ENCODE assay signal across 15 cellular contexts in the genomic region with DNA sequence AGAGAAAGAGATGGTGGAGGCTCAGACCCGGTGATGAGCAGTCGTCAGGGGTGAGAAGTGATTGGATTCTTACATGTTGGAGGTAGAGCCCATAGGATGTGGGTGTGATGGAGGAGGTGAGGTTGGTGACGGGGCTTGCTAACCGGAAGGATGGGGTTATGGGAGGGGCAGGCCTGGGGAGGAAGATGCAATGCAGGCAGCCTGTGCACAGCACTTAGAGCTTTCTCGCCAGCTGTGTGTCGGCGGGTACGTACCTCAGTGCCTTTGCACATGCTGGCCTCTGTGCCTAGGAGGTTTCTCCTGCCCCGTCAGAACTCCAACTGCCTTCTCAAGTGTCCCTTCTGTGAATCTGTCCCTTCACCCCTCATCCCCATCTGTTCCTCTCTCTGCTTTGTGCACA. TPM values are rescaled to one million over a fixed set of nuclear protein-coding genes. Genes with fewer than 3 reads are reported as not detected.
A peak's percentile ranks its signal among the peaks of the same experiment; 100 is the strongest.
DNase-seq lines count a peak whose midpoint lies in the region; ATAC-seq lines count a peak whose summit lies in the region.
"Had no signal": no experiment of that assay in that cellular context is flagged by ENCODE, and none has a peak within 500 bp of the region (broad histone marks: within the 10 kb centered on the region; RNA-seq: fewer than 3 reads in every experiment).

No MANE protein-coding gene starts in this region.

- H3K4me3 Mint-ChIP-seq in activated CD4-positive, alpha-beta T cell treated with anti-CD3 and anti-CD28 coated beads, Interleukin-2, amount 10 ng/mL, durations not matched to agents 24 days and 14 days: peak overlapping the region; percentile 43
- H3K4me3 Mint-ChIP-seq in activated naive CD8-positive, alpha-beta T cell treated with anti-CD3 and anti-CD28 coated beads, Interleukin-2, amount 50 U/mL, for 24 hours: no peak overlapping the region

- no peaks in the 10 kb centered on the region for H3K9me3 Mint-ChIP-seq in activated CD4-positive, alpha-beta T cell treated with anti-CD3 and anti-CD28 coated beads, Interleukin-2, amount 10 ng/mL, durations not matched to agents 24 days and 14 days
- no peaks in the 10 kb centered on the region for H3K9me3 Mint-ChIP-seq in activated naive CD8-positive, alpha-beta T cell treated with anti-CD3 and anti-CD28 coated beads, Interleukin-2, amount 50 U/mL, for 24 hours

- no peak overlapping the region for H3K27ac Mint-ChIP-seq in activated CD4-positive, alpha-beta T cell treated with anti-CD3 and anti-CD28 coated beads, Interleukin-2, amount 10 ng/mL, durations not matched to agents 24 days and 14 days
- no peak overlapping the region for H3K27ac Mint-ChIP-seq in activated naive CD8-positive, alpha-beta T cell treated with anti-CD3 and anti-CD28 coated beads, Interleukin-2, amount 50 U/mL, for 24 hours

- H3K27me3 Mint-ChIP-seq in activated CD4-positive, alpha-beta T cell treated with anti-CD3 and anti-CD28 coated beads, Interleukin-2, amount 10 ng/mL, durations not matched to agents 24 days and 14 days: peaks cover 28% of the 10 kb centered on the region
- peaks cover 42% of the 10 kb centered on the region for H3K27me3 Mint-ChIP-seq in activated naive CD8-positive, alpha-beta T cell treated with anti-CD3 and anti-CD28 coated beads, Interleukin-2, amount 50 U/mL, for 24 hours

- intact Hi-C loops in activated CD4-positive, alpha-beta T cell treated with anti-CD3 and anti-CD28 coated beads, Interleukin-2, amount 10 ng/mL, durations not matched to agents 24 days and 14 days (cut with micrococcal nuclease): loop anchor here (1.0 kb wide), 2 partner anchors 46 to 51 kb away; no protein-coding TSS in a partner anchor

- peaks cover 21% of the 10 kb centered on the region for H3K4me1 Mint-ChIP-seq in activated CD4-positive, alpha-beta T cell treated with anti-CD3 and anti-CD28 coated beads, Interleukin-2, amount 10 ng/mL, durations not matched to agents 24 days and 14 days
- peaks cover 21% of the 10 kb centered on the region for H3K4me1 Mint-ChIP-seq in activated naive CD8-positive, alpha-beta T cell treated with anti-CD3 and anti-CD28 coated beads, Interleukin-2, amount 50 U/mL, for 24 hours

- no peaks in the 10 kb centered on the region for H3K36me3 Mint-ChIP-seq in activated CD4-positive, alpha-beta T cell treated with anti-CD3 and anti-CD28 coated beads, Interleukin-2, amount 10 ng/mL, durations not matched to agents 24 days and 14 days (ENCODE audit: low read depth)
- no peaks in the 10 kb centered on the region for H3K36me3 Mint-ChIP-seq in activated naive CD8-positive, alpha-beta T cell treated with anti-CD3 and anti-CD28 coated beads, Interleukin-2, amount 50 U/mL, for 24 hours (ENCODE audit: low read depth)

- no peak overlapping the region for H3K27ac ChIP-seq in caudate nucleus (ENCODE audit: low read depth, low read length)
- H3K27ac ChIP-seq: heart left ventricle, RWPE1, VCaP had no signal

- DNase-seq in activated CD4-positive, CD25-positive, alpha-beta regulatory T cell treated with anti-CD3 and anti-CD28 coated beads, Interleukin-2, amount 50 U/mL, for 72 hours: no peak
- DNase-seq in activated CD4-positive, alpha-beta T cell treated with anti-CD3 and anti-CD28 coated beads, Interleukin-2, amount 10 ng/mL, durations not matched to agents 24 days and 14 days: peak; percentile 82
- no peak for DNase-seq in activated naive CD8-positive, alpha-beta T cell treated with anti-CD3 and anti-CD28 coated beads, Interleukin-2, amount 50 U/mL, for 24 hours
- DNase-seq in stimulated activated CD8-positive, alpha-beta memory T cell treated with anti-CD3 and anti-CD28 coated beads, Interleukin-7, amount 100 ng/mL, for 4 hours (ENCODE audit: low read depth in 2 of 2): peak; percentile 3 to 14
- DNase-seq in GM03348 (ENCODE audit: low spot score): no peak
- DNase-seq in caudate nucleus (lab: John Stamatoyannopoulos, UW): no peak
- DNase-seq: NCI-H446 treated with DMSO at 0.1 percent for 48 hours had no signal

- peak; percentile 45 to 58 for ATAC-seq in activated CD4-positive, CD25-positive, alpha-beta regulatory T cell treated with anti-CD3 and anti-CD28 coated beads, Interleukin-2, amount 50 U/mL, for 24 hours
- peak; percentile 25 for ATAC-seq in activated naive CD8-positive, alpha-beta T cell treated with anti-CD3 and anti-CD28 coated beads, Interleukin-2, amount 50 U/mL, for 24 hours
- no peak for ATAC-seq in GM18498 (IDR thresholded peaks at IDR 0.05; ENCODE audit: unreplicated experiment)

RNA-seq across cellular contexts. Expression of gene BSND, which starts 2.9 kb away (rescaled TPM):
- not detected in 2 replicates for total RNA-seq in activated CD4-positive, alpha-beta T cell treated with anti-CD3 and anti-CD28 coated beads, Interleukin-2, amount 10 ng/mL, durations not matched to agents 24 days and 14 days
- total RNA-seq: Daoy, heart left ventricle, lung, temporal lobe had no signal

RNA-seq across cellular contexts. Expression of gene TMEM61, which starts 15.4 kb away (rescaled TPM):
- total RNA-seq in activated CD4-positive, alpha-beta T cell treated with anti-CD3 and anti-CD28 coated beads, Interleukin-2, amount 10 ng/mL, durations not matched to agents 24 days and 14 days: not detected in 2 replicates
- total RNA-seq: Daoy, temporal lobe had no signal

RNA-seq across cellular contexts. Expression of gene PCSK9, which starts 43.5 kb away (rescaled TPM):
- total RNA-seq in activated CD4-positive, alpha-beta T cell treated with anti-CD3 and anti-CD28 coated beads, Interleukin-2, amount 10 ng/mL, durations not matched to agents 24 days and 14 days: not detected in 2 replicates

Comparison
In these comparisons a context has a peak if more than half of its experiments do, and no peak if none do; other contexts are left out.
1. DNase-seq: peak in activated CD4-positive, alpha-beta T cell treated with anti-CD3 and anti-CD28 coated beads, Interleukin-2, amount 10 ng/mL, durations not matched to agents 24 days and 14 days (single experiment) and stimulated activated CD8-positive, alpha-beta memory T cell treated with anti-CD3 and anti-CD28 coated beads, Interleukin-7, amount 100 ng/mL, for 4 hours (2 of 2); none in activated CD4-positive, CD25-positive, alpha-beta regulatory T cell treated with anti-CD3 and anti-CD28 coated beads, Interleukin-2, amount 50 U/mL, for 72 hours (single experiment), activated naive CD8-positive, alpha-beta T cell treated with anti-CD3 and anti-CD28 coated beads, Interleukin-2, amount 50 U/mL, for 24 hours (single experiment), GM03348 (single experiment) and caudate nucleus (0 of 61).